In the genomic region with DNA sequence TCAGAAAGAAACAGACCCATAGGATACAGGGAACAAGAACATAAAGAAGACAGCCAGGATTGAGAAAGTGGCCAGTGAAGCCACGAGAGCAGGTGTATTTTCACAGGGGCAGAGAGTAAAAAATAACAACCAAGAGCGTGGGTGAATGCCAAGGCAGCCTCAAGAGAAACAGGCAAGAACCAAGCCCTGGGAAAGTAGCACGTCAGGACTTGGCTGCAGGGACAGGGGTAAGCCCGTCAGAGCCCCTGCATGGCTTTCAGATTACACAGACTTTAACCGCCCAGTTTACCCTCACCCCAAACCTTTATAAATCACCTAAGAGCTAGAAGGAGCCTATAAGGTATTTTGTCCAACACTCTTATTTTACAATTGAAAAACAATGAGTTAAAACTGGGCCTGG, we compare ENCODE assay signal across 13 cellular contexts. TPM values are rescaled to one million over a fixed set of nuclear protein-coding genes. Genes with fewer than 3 reads are reported as not detected.
A peak's percentile ranks its signal among the peaks of the same experiment; 100 is the strongest.
DNase-seq lines count a peak whose midpoint lies in the region; TF ChIP-seq lines count a peak whose summit lies in the region.
"Had no signal": no experiment of that assay in that cellular context is flagged by ENCODE, and none has a peak within 500 bp of the region (broad histone marks: within the 10 kb centered on the region; RNA-seq: fewer than 3 reads in every experiment).

No MANE protein-coding gene starts in this region.

- TF ChIP-seq CTCF in OCI-LY7 (conservative IDR thresholded peaks at IDR 0.05; ENCODE audit: low read length) (no peak), A673 (conservative IDR thresholded peaks at IDR 0.05; ENCODE audit: low read depth, low read length) (no peak), smooth muscle cell (IDR thresholded peaks at IDR 0.05; ENCODE audit: borderline replicate concordance, insufficient read depth, poor library complexity, severe bottlenecking) (no peak)

- intact Hi-C loops in OCI-LY7 (cut with micrococcal nuclease; ENCODE audit: unreplicated experiment): no loop called here
- intact Hi-C loops in A673 (cut with micrococcal nuclease; ENCODE audit: unreplicated experiment): no loop called here

- WGBS in smooth muscle cell (ENCODE audit: low lambda C conversion rate): 93% methylated on average over 5 of the region's 5 CpGs

- H3K36me3 ChIP-seq in OCI-LY7 (ENCODE audit: insufficient read depth, low read length): peaks cover 9% of the 10 kb centered on the region; the same call in 1 of the 2 replicates
- no peaks in the 10 kb centered on the region for H3K36me3 ChIP-seq in A673 (ENCODE audit: insufficient read depth, low read length, poor library complexity, severe bottlenecking)
- H3K36me3 ChIP-seq in smooth muscle cell (ENCODE audit: low read depth): no peaks in the 10 kb centered on the region
- H3K36me3 ChIP-seq: thoracic aorta had no signal

- no peaks in the 10 kb centered on the region for H3F3A ChIP-seq in smooth muscle cell (ENCODE audit: low read depth)

- peaks cover 38% of the 10 kb centered on the region for H3K4me1 ChIP-seq in OCI-LY7 (ENCODE audit: insufficient read depth, low read length, poor library complexity, severe bottlenecking)
- peaks cover 7% of the 10 kb centered on the region for H3K4me1 ChIP-seq in A673 (ENCODE audit: insufficient read depth, low read length, poor library complexity, severe bottlenecking)
- peaks cover 38% of the 10 kb centered on the region for H3K4me1 ChIP-seq in smooth muscle cell (ENCODE audit: low read depth)

- CTCF ChIA-PET in OCI-LY7 (lab: Charles Lee; ENCODE audit: unreplicated experiment): no interaction called here
- CTCF ChIA-PET in A673 (lab: Charles Lee): no interaction called here

- H2AFZ ChIP-seq in OCI-LY7 (ENCODE audit: low read length) (peak overlapping the region; percentile 49), smooth muscle cell (ENCODE audit: low read depth) (no peak overlapping the region)

- H3K4me2 ChIP-seq in OCI-LY7 (ENCODE audit: low read length) (peak overlapping the region; percentile 41), smooth muscle cell (no peak overlapping the region)

- H3K4me3 ChIP-seq in OCI-LY7 (ENCODE audit: low read depth, low read length, poor library complexity, severe bottlenecking): no peak overlapping the region
- H3K4me3 ChIP-seq in skin epidermis: peak overlapping the region in 3 of 7 experiments; percentile 4 to 20 (median 11)
- H3K4me3 ChIP-seq in A673 (ENCODE audit: low read depth, low read length, poor library complexity, severe bottlenecking): no peak overlapping the region
- no peak overlapping the region for H3K4me3 ChIP-seq in smooth muscle cell
- H3K4me3 ChIP-seq: thoracic aorta had no signal

- no TSS peak for BruUV-seq in OCI-LY7 (replicated peaks; lab: Mats Ljungman, UMichigan)
- no TSS peak for BruUV-seq in A673 (replicated peaks; lab: Mats Ljungman, UMichigan)

- no peaks in the 10 kb centered on the region for H3K9me2 ChIP-seq in OCI-LY7 (ENCODE audit: insufficient read depth, low read length)

- H3K9ac ChIP-seq in smooth muscle cell (ENCODE audit: low read depth): no peak overlapping the region

- H3K27me3 ChIP-seq in A673 (replicated peaks; ENCODE audit: insufficient read depth, low read depth, low read length, poor library complexity): no peaks in the 10 kb centered on the region
- H3K27me3 ChIP-seq in smooth muscle cell (ENCODE audit: low read depth): no peaks in the 10 kb centered on the region

- H3K27ac ChIP-seq in OCI-LY7 (ENCODE audit: low read depth, low read length, poor library complexity, severe bottlenecking) (no peak overlapping the region), skin epidermis (peak overlapping the region in 11 of 21 experiments; percentile 4 to 86 (median 50)), A673 (ENCODE audit: low read depth, low read length, poor library complexity, severe bottlenecking) (no peak overlapping the region), smooth muscle cell (ENCODE audit: low read depth) (no peak overlapping the region)
- H3K27ac ChIP-seq: thoracic aorta had no signal

- H4K20me1 ChIP-seq in OCI-LY7 (ENCODE audit: insufficient read depth, low read length) (no peaks in the 10 kb centered on the region), smooth muscle cell (ENCODE audit: low read depth) (no peaks in the 10 kb centered on the region)

- DNase-seq in OCI-LY7 (ENCODE audit: low spot score): no peak
- DNase-seq in activated CD4-positive, alpha-beta T cell treated with anti-CD3 and anti-CD28 coated beads, Interleukin-2, amount 50 U/mL, for 1 hour: peak; percentile 44
- DNase-seq in effector CD4-positive, alpha-beta T cell: peak; percentile 25
- DNase-seq in A673 (ENCODE audit: low spot score): no peak
- no peak for DNase-seq in epidermal melanocyte (ENCODE audit: insufficient read length, low spot score)
- no peak for DNase-seq in smooth muscle cell (lab: John Stamatoyannopoulos, UW; ENCODE audit: unreplicated experiment)
- DNase-seq: activated effector memory CD4-positive, alpha-beta T cell treated with Interleukin-2 at 50 U/mL for 16 hours; HCEC 1CT; kidney; NCI-H1436; NCI-H510A had no signal

- H3K9me3 ChIP-seq in OCI-LY7 (ENCODE audit: low read length): peaks cover 13% of the 10 kb centered on the region; the same call in 1 of the 2 replicates
- no peaks in the 10 kb centered on the region for H3K9me3 ChIP-seq in A673 (ENCODE audit: low read depth, low read length, poor library complexity, severe bottlenecking)
- no peaks in the 10 kb centered on the region for H3K9me3 ChIP-seq in smooth muscle cell (replicated peaks; ENCODE audit: low read depth)
- H3K9me3 ChIP-seq: thoracic aorta had no signal

- H3K79me2 ChIP-seq in OCI-LY7 (ENCODE audit: insufficient read depth, low read depth, low read length): no peaks in the 10 kb centered on the region
- H3K79me2 ChIP-seq in smooth muscle cell (ENCODE audit: low read depth): no peaks in the 10 kb centered on the region

- POLR2A ChIA-PET in OCI-LY7 (lab: Charles Lee): interaction anchor here (1.9 to 3.0 kb wide), 3 partner anchors 10 to 30 kb away, joined by 8 to 10 read pairs (median 8); no protein-coding TSS in a partner anchor
- POLR2A ChIA-PET in A673 (lab: Charles Lee; ENCODE audit: low non-redundant PET): no interaction called here

RNA-seq across cellular contexts. Expression of a gene that starts 43.7 kb away (rescaled TPM):
- 15.4 and 15.7 TPM in 2 replicates for total RNA-seq in OCI-LY7 (2014; rRNA removed; shearing (Covaris generic))
- total RNA-seq in OCI-LY7 (2022) (18.9 and 19.6 TPM in 2 replicates), A673 (2021) (3.0 and 3.5 TPM in 2 replicates), smooth muscle cell (8.0 and 9.1 TPM in 2 replicates)
- polyA plus RNA-seq in smooth muscle cell: 9.5 and 18.3 TPM in 2 replicates

Comparison
In these comparisons a context has a peak if more than half of its experiments do, and no peak if none do; other contexts are left out.
1. DNase-seq: peak in activated CD4-positive, alpha-beta T cell treated with anti-CD3 and anti-CD28 coated beads, Interleukin-2, amount 50 U/mL, for 1 hour (single experiment) and effector CD4-positive, alpha-beta T cell (single experiment); none in OCI-LY7 (single experiment), A673 (single experiment), epidermal melanocyte (single experiment) and smooth muscle cell (single experiment).
2. H3K27ac ChIP-seq: peak in skin epidermis (11 of 21); none in OCI-LY7 (single experiment), A673 (single experiment) and smooth muscle cell (single experiment).